18 cellular contexts compared by ENCODE assay signal in genomic region chr12:58369576-58369975, GRCh38.
"Had no signal": no experiment of that assay in that cellular context is flagged by ENCODE, and none has a peak within 500 bp of the region (broad histone marks: within the 10 kb centered on the region; RNA-seq: fewer than 3 reads in every experiment).

No MANE protein-coding gene starts in this region.

- H3K4me1 ChIP-seq: body of pancreas, prostate gland, upper lobe of left lung had no signal

- DNase-seq: activated CD4-positive, alpha-beta T cell treated with anti-CD3 and anti-CD28 coated beads for 1 hour; activated CD4-positive, alpha-beta T cell treated with anti-CD3 and anti-CD28 coated beads, Interleukin-2, amount 50 U/mL, for 1 hour; activated CD8-positive, alpha-beta T cell treated with anti-CD3 and anti-CD28 coated beads, Interleukin-2, amount 10 ng/mL, durations not matched to agents 7 days and 5 days; activated gamma-delta T cell treated with Interleukin-2 at 50 U/mL for 16 hours; anterior cingulate cortex; body of pancreas; foreskin melanocyte; immature natural killer cell; left ventricle myocardium superior; midbrain; natural killer cell; ovary; stimulated activated CD4-positive, alpha-beta T cell treated with anti-CD3 and anti-CD28 coated beads, Interleukin-4, amount 100 ng/mL, for 24 hours; stimulated activated naive CD4-positive, alpha-beta T cell treated with Interleukin-2 at 50 U/mL for 16 hours; upper lobe of left lung; WERI-Rb-1 had no signal

- H3K27ac ChIP-seq: body of pancreas, hepatocyte, ovary, prostate gland, upper lobe of left lung, WERI-Rb-1 had no signal

- H3K4me2 ChIP-seq: hepatocyte had no signal

- H3K27me3 ChIP-seq: body of pancreas, hepatocyte, ovary, upper lobe of left lung had no signal

- ATAC-seq: activated CD8-positive, alpha-beta T cell treated with anti-CD3 and anti-CD28 coated beads, Interleukin-2, amount 10 ng/mL, durations not matched to agents 7 days and 5 days; body of pancreas; left ventricle myocardium superior; natural killer cell had no signal

- H3K79me2 ChIP-seq: hepatocyte had no signal

- H2AFZ ChIP-seq: hepatocyte had no signal

- H3K4me3 ChIP-seq: body of pancreas, hepatocyte, ovary, prostate gland, upper lobe of left lung had no signal

- H3K36me3 ChIP-seq: ovary, prostate gland, upper lobe of left lung, WERI-Rb-1 had no signal

- H3K9me3 ChIP-seq: body of pancreas, ovary, prostate gland, upper lobe of left lung had no signal
